ENCODE assay signal across 17 cellular contexts in the genomic region with DNA sequence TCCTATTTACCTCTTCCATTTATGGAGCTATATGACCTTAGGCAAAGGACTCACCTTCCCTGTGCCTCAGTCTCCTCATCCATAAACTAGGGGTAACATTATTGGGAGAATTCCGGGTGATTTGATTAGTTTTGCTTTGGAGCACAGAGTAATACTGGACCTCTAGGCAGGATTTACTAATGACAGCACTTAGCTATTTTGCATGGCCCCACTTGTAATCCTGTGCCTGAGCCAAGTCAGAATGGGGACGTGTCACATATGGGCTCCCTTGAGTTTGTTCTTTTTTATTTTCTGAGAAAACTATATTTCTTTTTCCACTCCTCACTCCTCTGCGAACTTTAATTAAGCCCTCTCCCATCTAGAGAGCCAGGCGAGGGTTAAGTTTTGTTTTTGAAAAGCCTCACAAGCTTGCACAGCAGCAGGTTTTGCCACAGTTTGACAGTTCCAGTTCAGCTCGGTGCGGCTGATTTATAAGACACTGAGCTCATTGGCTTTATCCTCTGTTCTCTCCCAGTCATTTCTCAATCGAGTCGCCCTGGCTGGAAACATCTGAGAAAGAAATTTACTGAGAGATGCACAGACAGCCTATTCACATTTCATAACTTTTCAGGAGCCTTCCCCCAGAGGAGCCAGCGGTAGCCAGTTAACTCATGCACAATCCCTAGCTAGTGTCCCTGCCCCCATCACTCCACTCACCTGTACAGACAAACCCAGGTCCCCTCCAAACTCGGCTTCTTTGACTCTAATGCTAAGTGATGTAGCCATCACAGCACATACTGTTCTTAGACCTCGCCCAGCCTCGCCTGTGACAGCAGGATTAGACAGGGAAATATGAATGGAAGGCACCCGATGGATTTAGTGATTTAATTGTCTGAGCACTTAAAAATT.
DNase-seq lines count a peak whose midpoint lies in the region; ATAC-seq, FAIRE-seq and TF ChIP-seq lines count a peak whose summit lies in the region.
"Had no signal": no experiment of that assay in that cellular context is flagged by ENCODE, and none has a peak within 500 bp of the region (broad histone marks: within the 10 kb centered on the region; RNA-seq: fewer than 3 reads in every experiment).

No MANE protein-coding gene starts in this region.

- TF ChIP-seq POLR2A in tibial nerve (IDR thresholded peaks at IDR 0.05): no peak

- no peaks in the 10 kb centered on the region for H3K36me3 Mint-ChIP-seq in astrocyte (ENCODE audit: low read depth, unreplicated experiment)
- H3K36me3 Mint-ChIP-seq in glutamatergic neuron (ENCODE audit: unreplicated experiment): no peaks in the 10 kb centered on the region
- H3K36me3 Mint-ChIP-seq in osteocyte (ENCODE audit: unreplicated experiment): peaks cover 4% of the 10 kb centered on the region
- H3K36me3 Mint-ChIP-seq: CD8-positive, alpha-beta memory T cell had no signal

- H3K9me3 Mint-ChIP-seq in astrocyte (ENCODE audit: unreplicated experiment) (no peaks in the 10 kb centered on the region), glutamatergic neuron (ENCODE audit: unreplicated experiment) (no peaks in the 10 kb centered on the region), osteocyte (ENCODE audit: unreplicated experiment) (no peaks in the 10 kb centered on the region)
- H3K9me3 Mint-ChIP-seq: activated T-cell treated with anti-CD3 and anti-CD28 coated beads, Interleukin-2, amount 50 U/mL, for 4 hours; CD8-positive, alpha-beta memory T cell; naive B cell had no signal

- H3K27ac Mint-ChIP-seq in astrocyte (ENCODE audit: unreplicated experiment) (peak overlapping the region; percentile 55), glutamatergic neuron (ENCODE audit: unreplicated experiment) (peak overlapping the region; percentile 10), osteocyte (ENCODE audit: unreplicated experiment) (peak overlapping the region; percentile 87)
- H3K27ac Mint-ChIP-seq: CD8-positive, alpha-beta memory T cell had no signal

- peak in 1 of 2 donors; percentile 48 for TF ChIP-seq EP300 in tibial nerve (IDR thresholded peaks at IDR 0.05)

- H3K4me1 ChIP-seq in astrocyte (ENCODE audit: insufficient read depth, low read length) (no peaks in the 10 kb centered on the region), tibial nerve (peaks cover 0 to 36% (median 0%) of the 10 kb centered on the region in 4 donors)
- H3K4me1 ChIP-seq: ascending aorta had no signal

- TF ChIP-seq CTCF in astrocyte (IDR thresholded peaks at IDR 0.05; ENCODE audit: insufficient read depth, low read depth, low read length): no peak
- TF ChIP-seq CTCF in glutamatergic neuron (IDR thresholded peaks at IDR 0.05; ENCODE audit: partially characterized antibody, unreplicated experiment): no peak
- TF ChIP-seq CTCF in osteocyte (IDR thresholded peaks at IDR 0.05): no peak
- no peak for TF ChIP-seq CTCF in tibial nerve (IDR thresholded peaks at IDR 0.05)

- no peaks in the 10 kb centered on the region for H3K79me2 ChIP-seq in astrocyte (ENCODE audit: insufficient read depth, low read length)

- H3K4me3 ChIP-seq in astrocyte (ENCODE audit: insufficient read depth, low read depth, low read length) (no peak overlapping the region), tibial nerve (no peak overlapping the region)
- H3K4me3 ChIP-seq: ascending aorta, GM23248 had no signal

- WGBS in tibial nerve, 2 donors: 41 to 45% methylated on average over 13 of the region's 13 CpGs

- peak overlapping the region; percentile 21 for H3K4me3 Mint-ChIP-seq in astrocyte (ENCODE audit: unreplicated experiment)
- no peak overlapping the region for H3K4me3 Mint-ChIP-seq in glutamatergic neuron (ENCODE audit: unreplicated experiment)
- H3K4me3 Mint-ChIP-seq in osteocyte (ENCODE audit: unreplicated experiment): no peak overlapping the region
- H3K4me3 Mint-ChIP-seq: activated T-cell treated with anti-CD3 and anti-CD28 coated beads, Interleukin-2, amount 50 U/mL, for 4 hours; CD8-positive, alpha-beta memory T cell; naive B cell had no signal

- no peak overlapping the region for H3K27ac ChIP-seq in astrocyte (ENCODE audit: low read depth, low read length)
- H3K27ac ChIP-seq in tibial nerve: peak overlapping the region in 1 of 4 donors; percentile 55
- H3K27ac ChIP-seq: ascending aorta, GM23248 had no signal

- H3K9me3 ChIP-seq in astrocyte (ENCODE audit: insufficient read depth, low read depth, low read length) (no peaks in the 10 kb centered on the region), tibial nerve (no peaks in the 10 kb centered on the region)
- H3K9me3 ChIP-seq: ascending aorta had no signal

- no peak overlapping the region for H3K4me2 ChIP-seq in astrocyte (ENCODE audit: low read length)

- H3K9ac ChIP-seq in astrocyte (ENCODE audit: low read length): no peak overlapping the region
- H3K9ac ChIP-seq: GM23248 had no signal

- H3K36me3 ChIP-seq in astrocyte (ENCODE audit: insufficient read depth, low read length) (no peaks in the 10 kb centered on the region), tibial nerve (no peaks in the 10 kb centered on the region)
- H3K36me3 ChIP-seq: ascending aorta had no signal

- H3K27me3 ChIP-seq in astrocyte (ENCODE audit: insufficient read depth, low read length) (no peaks in the 10 kb centered on the region), tibial nerve (no peaks in the 10 kb centered on the region)
- H3K27me3 ChIP-seq: ascending aorta had no signal

- FAIRE-seq in astrocyte (lab: Jason Lieb, UNC): no peak

- no peak for ATAC-seq in GM19452 (IDR thresholded peaks at IDR 0.05; ENCODE audit: unreplicated experiment)
- ATAC-seq: activated T-cell treated with anti-CD3 and anti-CD28 coated beads, Interleukin-2, amount 50 U/mL, for 4 hours had no signal

- DNase-seq in astrocyte (ENCODE audit: low read depth) (no peak), glutamatergic neuron (no peak), osteocyte (ENCODE audit: extremely low spot score, unreplicated experiment) (no peak), tibial nerve (ENCODE audit: low spot score in 2 of 2) (peak; percentile 44 to 72), AML-193 (lab: John Stamatoyannopoulos, UW) (no peak), SIG-M5 (lab: John Stamatoyannopoulos, UW) (no peak)
- DNase-seq: activated CD4-positive, CD25-positive, alpha-beta regulatory T cell; activated T-cell treated with anti-CD3 and anti-CD28 coated beads, Interleukin-2, amount 50 U/mL, for 4 hours; CD8-positive, alpha-beta memory T cell; GM23248; naive B cell; NCI-H526; SHP77; stimulated activated CD4-positive, alpha-beta T cell treated with anti-CD3 and anti-CD28 coated beads, Interleukin-4, amount 100 ng/mL, for 1 hour; stimulated activated naive CD4-positive, alpha-beta T cell treated with Interleukin-2 at 50 U/mL for 16 hours had no signal

- H3K27me3 Mint-ChIP-seq in astrocyte (ENCODE audit: low read depth, unreplicated experiment) (no peaks in the 10 kb centered on the region), glutamatergic neuron (ENCODE audit: unreplicated experiment) (no peaks in the 10 kb centered on the region), osteocyte (ENCODE audit: unreplicated experiment) (no peaks in the 10 kb centered on the region)

- H3K4me1 Mint-ChIP-seq in astrocyte (ENCODE audit: low read depth, unreplicated experiment) (peaks cover 31% of the 10 kb centered on the region), glutamatergic neuron (ENCODE audit: low read depth, unreplicated experiment) (peaks cover 23% of the 10 kb centered on the region), osteocyte (ENCODE audit: unreplicated experiment) (peaks cover 72% of the 10 kb centered on the region)
- H3K4me1 Mint-ChIP-seq: CD8-positive, alpha-beta memory T cell had no signal

- H2AFZ ChIP-seq in astrocyte (ENCODE audit: low read depth, low read length): no peak overlapping the region
- H2AFZ ChIP-seq: GM23248 had no signal

- H4K20me1 ChIP-seq in astrocyte (ENCODE audit: insufficient read depth, low read length): no peaks in the 10 kb centered on the region

Comparison
In these comparisons a context has a peak if more than half of its experiments do, and no peak if none do; other contexts are left out.
1. DNase-seq: peak in tibial nerve (2 of 2); none in astrocyte (single experiment), glutamatergic neuron (single experiment), osteocyte (single experiment), AML-193 (0 of 2) and SIG-M5 (single experiment).
2. H3K27ac Mint-ChIP-seq: peak in every context shown above with its lines; median percentile 87 in osteocyte; 55 in astrocyte; 10 in glutamatergic neuron.